In genomic region chr1:243261389-243261788, GRCh38 we compare ENCODE assay signal across 2 cellular contexts.
TF ChIP-seq lines count a peak whose summit lies in the region.

No MANE protein-coding gene starts in this region.

TF ChIP-seq in IMR-90, 13 proteins besides CTCF, POLR2A, EP300 and RAD21:
- TF ChIP-seq RFX5 (IDR thresholded peaks at IDR 0.05; ENCODE audit: low read depth, low read length) (no peak), ELK1 (IDR thresholded peaks at IDR 0.05; ENCODE audit: borderline replicate concordance, low read depth, low read length) (no peak), SMC3 (IDR thresholded peaks at IDR 0.05; ENCODE audit: low read depth, low read length) (no peak)

TF ChIP-seq in GM12891, 5 proteins besides CTCF, POLR2A, EP300 and RAD21:
- TF ChIP-seq POLR2AphosphoS5 (IDR thresholded peaks at IDR 0.05; ENCODE audit: low read depth, low read length): no peak
- no peak for TF ChIP-seq PAX5 (IDR thresholded peaks at IDR 0.05; ENCODE audit: insufficient read depth, low read length, severe bottlenecking)
- no peak for TF ChIP-seq TAF1 (IDR thresholded peaks at IDR 0.05; ENCODE audit: low read depth, low read length)
- no peak for TF ChIP-seq POU2F2 (IDR thresholded peaks at IDR 0.05; ENCODE audit: low read depth, low read length)
- no peak for TF ChIP-seq SPI1 (IDR thresholded peaks at IDR 0.05; ENCODE audit: low read depth, low read length)
